ENCODE assay signal across 1 cellular context in the genomic region with DNA sequence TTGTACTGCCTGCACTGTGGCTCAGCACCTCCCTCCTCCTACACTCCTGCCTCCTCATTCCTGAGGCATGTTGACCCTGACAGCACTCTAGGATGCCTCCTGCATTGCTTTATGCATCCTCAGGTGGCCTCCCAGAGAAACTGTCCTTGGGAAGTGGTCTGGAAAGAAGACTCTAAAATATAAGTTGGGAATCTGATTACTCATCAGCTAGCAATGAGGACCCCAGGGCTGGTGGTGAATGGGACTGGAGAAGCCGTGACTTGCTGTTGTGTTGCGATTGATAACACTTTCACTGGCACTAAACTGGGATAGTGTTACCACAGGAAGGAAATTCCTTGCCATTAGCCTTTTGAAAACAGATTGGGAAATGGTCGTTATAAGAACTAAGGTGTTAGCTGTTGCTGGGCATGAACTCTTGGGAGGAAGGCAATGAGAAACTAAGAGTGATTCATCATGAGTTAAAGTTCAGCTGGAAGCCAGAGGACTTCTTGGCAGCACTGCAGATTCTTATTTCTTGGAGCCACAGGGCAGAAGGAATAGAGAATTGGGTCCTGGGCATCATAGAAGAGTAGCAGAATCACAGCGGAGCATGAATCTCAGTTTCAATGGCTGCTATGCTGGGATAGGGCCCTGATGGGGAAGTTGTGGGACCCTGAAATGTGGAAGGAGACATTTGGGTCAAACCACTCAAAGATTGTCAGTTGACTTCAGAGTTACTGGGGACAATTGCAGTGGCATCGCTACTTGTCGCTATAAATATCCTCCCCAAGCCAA.
TF ChIP-seq lines count a peak whose summit lies in the region.

No MANE protein-coding gene starts in this region.

TF ChIP-seq in GM23338, 12 proteins besides CTCF, POLR2A, EP300 and RAD21 (continued from another document):
- TF ChIP-seq, protein P1, sequence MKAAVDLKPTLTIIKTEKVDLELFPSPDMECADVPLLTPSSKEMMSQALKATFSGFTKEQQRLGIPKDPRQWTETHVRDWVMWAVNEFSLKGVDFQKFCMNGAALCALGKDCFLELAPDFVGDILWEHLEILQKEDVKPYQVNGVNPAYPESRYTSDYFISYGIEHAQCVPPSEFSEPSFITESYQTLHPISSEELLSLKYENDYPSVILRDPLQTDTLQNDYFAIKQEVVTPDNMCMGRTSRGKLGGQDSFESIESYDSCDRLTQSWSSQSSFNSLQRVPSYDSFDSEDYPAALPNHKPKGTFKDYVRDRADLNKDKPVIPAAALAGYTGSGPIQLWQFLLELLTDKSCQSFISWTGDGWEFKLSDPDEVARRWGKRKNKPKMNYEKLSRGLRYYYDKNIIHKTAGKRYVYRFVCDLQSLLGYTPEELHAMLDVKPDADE (IDR thresholded peaks at IDR 0.05) = no peak
- no peak for TF ChIP-seq EZH2 (IDR thresholded peaks at IDR 0.05; ENCODE audit: low read depth, unreplicated experiment)
- TF ChIP-seq EZH2phosphoT487 (IDR thresholded peaks at IDR 0.05; ENCODE audit: unreplicated experiment) = no peak
- TF ChIP-seq, protein P2, sequence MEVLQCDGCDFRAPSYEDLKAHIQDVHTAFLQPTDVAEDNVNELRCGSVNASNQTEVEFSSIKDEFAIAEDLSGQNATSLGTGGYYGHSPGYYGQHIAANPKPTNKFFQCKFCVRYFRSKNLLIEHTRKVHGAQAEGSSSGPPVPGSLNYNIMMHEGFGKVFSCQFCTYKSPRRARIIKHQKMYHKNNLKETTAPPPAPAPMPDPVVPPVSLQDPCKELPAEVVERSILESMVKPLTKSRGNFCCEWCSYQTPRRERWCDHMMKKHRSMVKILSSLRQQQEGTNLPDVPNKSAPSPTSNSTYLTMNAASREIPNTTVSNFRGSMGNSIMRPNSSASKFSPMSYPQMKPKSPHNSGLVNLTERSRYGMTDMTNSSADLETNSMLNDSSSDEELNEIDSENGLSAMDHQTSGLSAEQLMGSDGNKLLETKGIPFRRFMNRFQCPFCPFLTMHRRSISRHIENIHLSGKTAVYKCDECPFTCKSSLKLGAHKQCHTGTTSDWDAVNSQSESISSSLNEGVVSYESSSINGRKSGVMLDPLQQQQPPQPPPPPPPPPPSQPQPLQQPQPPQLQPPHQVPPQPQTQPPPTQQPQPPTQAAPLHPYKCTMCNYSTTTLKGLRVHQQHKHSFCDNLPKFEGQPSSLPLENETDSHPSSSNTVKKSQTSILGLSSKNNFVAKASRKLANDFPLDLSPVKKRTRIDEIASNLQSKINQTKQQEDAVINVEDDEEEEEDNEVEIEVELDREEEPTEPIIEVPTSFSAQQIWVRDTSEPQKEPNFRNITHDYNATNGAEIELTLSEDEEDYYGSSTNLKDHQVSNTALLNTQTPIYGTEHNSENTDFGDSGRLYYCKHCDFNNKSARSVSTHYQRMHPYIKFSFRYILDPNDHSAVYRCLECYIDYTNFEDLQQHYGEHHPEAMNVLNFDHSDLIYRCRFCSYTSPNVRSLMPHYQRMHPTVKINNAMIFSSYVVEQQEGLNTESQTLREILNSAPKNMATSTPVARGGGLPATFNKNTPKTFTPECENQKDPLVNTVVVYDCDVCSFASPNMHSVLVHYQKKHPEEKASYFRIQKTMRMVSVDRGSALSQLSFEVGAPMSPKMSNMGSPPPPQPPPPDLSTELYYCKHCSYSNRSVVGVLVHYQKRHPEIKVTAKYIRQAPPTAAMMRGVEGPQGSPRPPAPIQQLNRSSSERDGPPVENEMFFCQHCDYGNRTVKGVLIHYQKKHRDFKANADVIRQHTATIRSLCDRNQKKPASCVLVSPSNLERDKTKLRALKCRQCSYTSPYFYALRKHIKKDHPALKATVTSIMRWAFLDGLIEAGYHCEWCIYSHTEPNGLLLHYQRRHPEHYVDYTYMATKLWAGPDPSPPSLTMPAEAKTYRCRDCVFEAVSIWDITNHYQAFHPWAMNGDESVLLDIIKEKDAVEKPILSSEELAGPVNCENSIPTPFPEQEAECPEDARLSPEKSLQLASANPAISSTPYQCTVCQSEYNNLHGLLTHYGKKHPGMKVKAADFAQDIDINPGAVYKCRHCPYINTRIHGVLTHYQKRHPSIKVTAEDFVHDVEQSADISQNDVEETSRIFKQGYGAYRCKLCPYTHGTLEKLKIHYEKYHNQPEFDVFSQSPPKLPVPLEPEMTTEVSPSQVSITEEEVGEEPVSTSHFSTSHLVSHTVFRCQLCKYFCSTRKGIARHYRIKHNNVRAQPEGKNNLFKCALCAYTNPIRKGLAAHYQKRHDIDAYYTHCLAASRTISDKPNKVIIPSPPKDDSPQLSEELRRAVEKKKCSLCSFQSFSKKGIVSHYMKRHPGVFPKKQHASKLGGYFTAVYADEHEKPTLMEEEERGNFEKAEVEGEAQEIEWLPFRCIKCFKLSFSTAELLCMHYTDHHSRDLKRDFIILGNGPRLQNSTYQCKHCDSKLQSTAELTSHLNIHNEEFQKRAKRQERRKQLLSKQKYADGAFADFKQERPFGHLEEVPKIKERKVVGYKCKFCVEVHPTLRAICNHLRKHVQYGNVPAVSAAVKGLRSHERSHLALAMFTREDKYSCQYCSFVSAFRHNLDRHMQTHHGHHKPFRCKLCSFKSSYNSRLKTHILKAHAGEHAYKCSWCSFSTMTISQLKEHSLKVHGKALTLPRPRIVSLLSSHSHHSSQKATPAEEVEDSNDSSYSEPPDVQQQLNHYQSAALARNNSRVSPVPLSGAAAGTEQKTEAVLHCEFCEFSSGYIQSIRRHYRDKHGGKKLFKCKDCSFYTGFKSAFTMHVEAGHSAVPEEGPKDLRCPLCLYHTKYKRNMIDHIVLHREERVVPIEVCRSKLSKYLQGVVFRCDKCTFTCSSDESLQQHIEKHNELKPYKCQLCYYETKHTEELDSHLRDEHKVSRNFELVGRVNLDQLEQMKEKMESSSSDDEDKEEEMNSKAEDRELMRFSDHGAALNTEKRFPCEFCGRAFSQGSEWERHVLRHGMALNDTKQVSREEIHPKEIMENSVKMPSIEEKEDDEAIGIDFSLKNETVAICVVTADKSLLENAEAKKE (CRISPR knock-in tag; IDR thresholded peaks at IDR 0.05) = no peak
